14 cellular contexts compared by ENCODE assay signal in the genomic region with DNA sequence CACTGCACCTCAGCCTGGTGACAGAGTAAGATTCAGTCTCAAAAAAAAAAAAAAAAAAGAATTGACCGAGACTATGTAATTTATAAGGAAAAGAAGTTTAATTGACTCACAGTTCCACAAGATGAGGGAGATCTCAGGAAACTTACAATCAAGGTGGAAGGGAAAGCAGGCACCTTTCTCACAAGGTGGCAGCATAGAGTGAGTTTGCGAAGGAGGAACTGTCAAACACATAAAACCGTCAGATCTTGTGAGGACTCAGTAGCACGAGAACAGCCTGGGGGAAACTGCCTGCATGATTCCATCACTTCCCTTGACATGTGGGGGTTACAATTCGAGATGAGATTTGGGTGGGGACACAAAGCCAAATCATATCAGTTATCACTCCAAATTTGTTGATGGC.
A peak's percentile ranks its signal among the peaks of the same experiment; 100 is the strongest.
DNase-seq lines count a peak whose midpoint lies in the region; ATAC-seq and TF ChIP-seq lines count a peak whose summit lies in the region.
"Had no signal": no experiment of that assay in that cellular context is flagged by ENCODE, and none has a peak within 500 bp of the region (broad histone marks: within the 10 kb centered on the region; RNA-seq: fewer than 3 reads in every experiment).

No MANE protein-coding gene starts in this region.

- DNase-seq in NCI-H1436 (lab: John Stamatoyannopoulos, UW): peak; percentile 0
- DNase-seq in NCI-H1436 treated with DMSO at 0.1 percent for 48 hours (lab: John Stamatoyannopoulos, UW): no peak
- DNase-seq in SKM-1 (lab: John Stamatoyannopoulos, UW; ENCODE audit: unreplicated experiment): peak; percentile 12
- DNase-seq in nephron progenitor cell: peak; percentile 4
- DNase-seq in OCI-M2 (lab: John Stamatoyannopoulos, UW; ENCODE audit: unreplicated experiment): no peak
- no peak for DNase-seq in activated CD8-positive, alpha-beta memory T cell treated with anti-CD3 and anti-CD28 coated beads, Interleukin-2, amount 50 U/mL, for 4 hours
- no peak for DNase-seq in NCI-H1930 (lab: John Stamatoyannopoulos, UW)
- DNase-seq: activated CD4-positive, CD25-positive, alpha-beta regulatory T cell treated with anti-CD3 and anti-CD28 coated beads, Interleukin-2, amount 50 U/mL, for 72 hours; DMS153; hypothalamus; NCI-H2029 treated with DMSO at 0.1 percent for 48 hours; sigmoid colon had no signal

- peak; percentile 35 for ATAC-seq in HG02885 (IDR thresholded peaks at IDR 0.05; ENCODE audit: poor library complexity, unreplicated experiment)
- ATAC-seq: Right ventricle myocardium inferior had no signal

- no peak overlapping the region for H3K27ac Mint-ChIP-seq in nephron progenitor cell

- no peaks in the 10 kb centered on the region for H3K36me3 Mint-ChIP-seq in nephron progenitor cell (ENCODE audit: low read depth)

- peak; percentile 10 for TF ChIP-seq CTCF in nephron progenitor cell (IDR thresholded peaks at IDR 0.05)

- peaks cover 3% of the 10 kb centered on the region for H3K27me3 Mint-ChIP-seq in nephron progenitor cell (ENCODE audit: low read depth, poor library complexity)

- peaks cover 9% of the 10 kb centered on the region for H3K4me1 Mint-ChIP-seq in nephron progenitor cell

- H3K9me3 Mint-ChIP-seq in nephron progenitor cell: no peaks in the 10 kb centered on the region

- H3K4me3 Mint-ChIP-seq in nephron progenitor cell: no peak overlapping the region

Comparison
In these comparisons a context has a peak if more than half of its experiments do, and no peak if none do; other contexts are left out.
1. DNase-seq: peak in NCI-H1436 (single experiment), SKM-1 (single experiment) and nephron progenitor cell (single experiment); none in NCI-H1436 treated with DMSO at 0.1 percent for 48 hours (single experiment), OCI-M2 (single experiment), activated CD8-positive, alpha-beta memory T cell treated with anti-CD3 and anti-CD28 coated beads, Interleukin-2, amount 50 U/mL, for 4 hours (single experiment) and NCI-H1930 (0 of 2).